In genomic region chr5:39104221-39104620, GRCh38 we compare ENCODE assay signal across 14 cellular contexts.
"Had no signal": no experiment of that assay in that cellular context is flagged by ENCODE, and none has a peak within 500 bp of the region (broad histone marks: within the 10 kb centered on the region; RNA-seq: fewer than 3 reads in every experiment).

No MANE protein-coding gene starts in this region.

- H3K4me1 Mint-ChIP-seq: mesothelial cell of epicardium had no signal

- DNase-seq: activated CD4-positive, CD25-positive, alpha-beta regulatory T cell; activated effector memory CD4-positive, alpha-beta T cell treated with Interleukin-2 at 50 U/mL for 16 hours; colonic mucosa; esophagus squamous epithelium; foreskin fibroblast; glutamatergic neuron; nucleus accumbens; right cardiac atrium; stimulated activated naive CD4-positive, alpha-beta T cell; substantia nigra; transverse colon had no signal

- H3K4me1 ChIP-seq: colonic mucosa, esophagus squamous epithelium, transverse colon had no signal

- H3K4me3 Mint-ChIP-seq: mesothelial cell of epicardium had no signal

- H3K4me2 ChIP-seq: smooth muscle cell had no signal

- H3K9me3 Mint-ChIP-seq: mesothelial cell of epicardium had no signal

- H3K27me3 Mint-ChIP-seq: progenitor cell of endocrine pancreas had no signal

- H3K36me3 Mint-ChIP-seq: mesothelial cell of epicardium had no signal

- H3K36me3 ChIP-seq: colonic mucosa, esophagus squamous epithelium, transverse colon had no signal

- H3K4me3 ChIP-seq: colonic mucosa, esophagus squamous epithelium, smooth muscle cell, transverse colon had no signal

- H3K27me3 ChIP-seq: colonic mucosa, esophagus squamous epithelium, transverse colon had no signal

- H3K27ac Mint-ChIP-seq: mesothelial cell of epicardium, progenitor cell of endocrine pancreas had no signal

- H3K9me3 ChIP-seq: colonic mucosa, esophagus squamous epithelium, transverse colon had no signal

- ATAC-seq: right cardiac atrium had no signal

- H3K27ac ChIP-seq: colonic mucosa, esophagus squamous epithelium, transverse colon had no signal
